ENCODE assay signal across 32 cellular contexts in the genomic region with DNA sequence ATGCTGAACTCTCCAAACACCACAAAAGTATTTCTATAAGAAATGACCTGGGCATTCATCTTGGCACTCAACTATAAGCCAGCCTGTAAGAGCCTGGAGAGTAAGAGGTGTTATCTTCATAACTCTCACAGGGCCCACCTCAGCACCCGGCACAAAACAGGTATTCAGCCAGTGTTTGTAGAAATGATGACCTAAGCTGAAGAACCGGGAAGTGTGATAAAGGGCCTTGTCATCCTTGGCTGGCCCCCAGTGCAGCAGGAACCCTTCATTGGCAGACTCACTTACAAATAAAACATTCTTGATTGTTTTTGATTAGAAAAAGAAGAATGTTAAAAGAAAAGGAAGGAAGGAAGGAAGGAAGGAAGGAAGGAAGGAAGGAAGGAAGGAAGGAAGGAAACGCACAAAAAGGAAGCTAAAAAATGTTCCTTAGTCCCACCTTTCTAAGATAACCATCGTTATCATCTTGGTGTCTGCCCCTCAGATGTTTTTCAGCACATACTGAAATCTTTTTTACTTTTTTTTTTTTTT. TPM values are rescaled to one million over a fixed set of nuclear protein-coding genes. Genes with fewer than 3 reads are reported as not detected.
DNase-seq lines count a peak whose midpoint lies in the region; ATAC-seq, FAIRE-seq and TF ChIP-seq lines count a peak whose summit lies in the region.
"Had no signal": no experiment of that assay in that cellular context is flagged by ENCODE, and none has a peak within 500 bp of the region (broad histone marks: within the 10 kb centered on the region; RNA-seq: fewer than 3 reads in every experiment).

No MANE protein-coding gene starts in this region.

- no peak for FAIRE-seq in endothelial cell of umbilical vein (lab: Jason Lieb, UNC)
- FAIRE-seq: kidney had no signal

- H3K4me2 ChIP-seq in endothelial cell of umbilical vein (ENCODE audit: insufficient read depth, low read length) = no peak overlapping the region
- H3K4me2 ChIP-seq: PC-9 had no signal

- no peak for DNase-seq in CD8-positive, alpha-beta T cell
- DNase-seq in MG63 = peak; percentile 47
- peak; percentile 15 for DNase-seq in endothelial cell of umbilical vein (ENCODE audit: low read depth, low spot score)
- DNase-seq in stimulated activated naive CD4-positive, alpha-beta T cell (lab: John Stamatoyannopoulos, UW) = no peak
- no peak for DNase-seq in glutamatergic neuron
- DNase-seq: activated CD4-positive, alpha-beta memory T cell treated with anti-CD3 and anti-CD28 coated beads for 36 hours; activated CD4-positive, CD25-positive, alpha-beta regulatory T cell treated with anti-CD3 and anti-CD28 coated beads, Interleukin-2, amount 50 U/mL, for 72 hours; activated CD8-positive, alpha-beta memory T cell treated with anti-CD3 and anti-CD28 coated beads, Interleukin-2, amount 50 U/mL, for 4 hours; activated naive CD4-positive, alpha-beta T cell treated with anti-CD3 and anti-CD28 coated beads for 36 hours; cerebellar nuclear complex; dermis blood vessel endothelial cell; DND-41; endodermal cell; esophagus squamous epithelium; foreskin keratinocyte; kidney; midbrain; MM.1S; NCI-H1417; NCI-H2029 treated with DMSO at 0.1 percent for 48 hours; NCI-H526; PC-9; SHP77; stimulated activated naive CD8-positive, alpha-beta T cell treated with anti-CD3 and anti-CD28 coated beads, Interleukin-15, amount 100 ng/mL, for 72 hours; tibial artery had no signal

- no peaks in the 10 kb centered on the region for H3K36me3 ChIP-seq in CD8-positive, alpha-beta T cell (ENCODE audit: insufficient read depth, low read length)
- H3K36me3 ChIP-seq in MG63 = no peaks in the 10 kb centered on the region
- no peaks in the 10 kb centered on the region for H3K36me3 ChIP-seq in endothelial cell of umbilical vein (ENCODE audit: control insufficient read depth in 2 of 2, extremely low read depth in 1 of 2, insufficient read depth in 2 of 2, low read length in 2 of 2)
- H3K36me3 ChIP-seq: esophagus squamous epithelium, tibial artery had no signal

- CTCF ChIA-PET in CD8-positive, alpha-beta T cell (lab: Charles Lee) = interaction anchor here (1.3 kb wide), 1 partner anchor 10 kb away, joined by 3 read pairs; no protein-coding TSS in a partner anchor
- CTCF ChIA-PET in endothelial cell of umbilical vein (lab: Charles Lee) = no interaction called here

- no TSS peak for BruUV-seq in endothelial cell of umbilical vein (replicated peaks; lab: Mats Ljungman, UMichigan)

- no peaks in the 10 kb centered on the region for H3K9me3 Mint-ChIP-seq in CD8-positive, alpha-beta T cell
- no peaks in the 10 kb centered on the region for H3K9me3 Mint-ChIP-seq in stimulated activated memory B cell treated with anti-CD40 and anti-IgM and Interleukin-4, amounts not matched to agents 10 μg/mL and 1 μg/mL and 100 μg/mL, for 72 hours
- H3K9me3 Mint-ChIP-seq in glutamatergic neuron (ENCODE audit: unreplicated experiment) = peaks cover 2% of the 10 kb centered on the region
- H3K9me3 Mint-ChIP-seq: activated CD4-positive, alpha-beta memory T cell treated with anti-CD3 and anti-CD28 coated beads for 36 hours; activated naive CD4-positive, alpha-beta T cell treated with anti-CD3 and anti-CD28 coated beads for 36 hours; activated T-helper 1 cell treated with anti-CD3 and anti-CD28 coated beads, Interleukin-12 subunit alpha, Interleukin-12 subunit beta, Interleukin-2, Interleukin-4 antibody, amounts not matched to agents 30 ng/mL and 10 ng/mL and 1 ng/mL, durations not matched to agents 14 hours and 24 hours and 36 hours; endodermal cell; natural killer cell treated with Interleukin-12 subunit alpha and Interleukin-12 subunit beta and Interleukin-15 and Interleukin-18, amount 100 ng/mL, for 72 hours; stimulated activated naive CD8-positive, alpha-beta T cell treated with anti-CD3 and anti-CD28 coated beads, Interleukin-15, amount 100 ng/mL, for 72 hours had no signal

- H3K27ac Mint-ChIP-seq in CD8-positive, alpha-beta T cell = peak overlapping the region; percentile 49
- peak overlapping the region; percentile 62 for H3K27ac Mint-ChIP-seq in stimulated activated memory B cell treated with anti-CD40 and anti-IgM and Interleukin-4, amounts not matched to agents 10 μg/mL and 1 μg/mL and 100 μg/mL, for 72 hours
- H3K27ac Mint-ChIP-seq in glutamatergic neuron (ENCODE audit: unreplicated experiment) = no peak overlapping the region
- H3K27ac Mint-ChIP-seq: activated CD4-positive, alpha-beta memory T cell treated with anti-CD3 and anti-CD28 coated beads for 36 hours; activated naive CD4-positive, alpha-beta T cell treated with anti-CD3 and anti-CD28 coated beads for 36 hours; activated T-helper 1 cell treated with anti-CD3 and anti-CD28 coated beads, Interleukin-12 subunit alpha, Interleukin-12 subunit beta, Interleukin-2, Interleukin-4 antibody, amounts not matched to agents 30 ng/mL and 10 ng/mL and 1 ng/mL, durations not matched to agents 14 hours and 24 hours and 36 hours; endodermal cell; natural killer cell treated with Interleukin-12 subunit alpha and Interleukin-12 subunit beta and Interleukin-15 and Interleukin-18, amount 100 ng/mL, for 72 hours; stimulated activated naive CD8-positive, alpha-beta T cell treated with anti-CD3 and anti-CD28 coated beads, Interleukin-15, amount 100 ng/mL, for 72 hours had no signal

- TF ChIP-seq CTCF in CD8-positive, alpha-beta T cell (IDR thresholded peaks at IDR 0.05) = no peak
- TF ChIP-seq CTCF in endothelial cell of umbilical vein (IDR thresholded peaks at IDR 0.05; ENCODE audit: extremely low read depth in 1 of 2, insufficient read depth in 1 of 2, low read depth in 1 of 2, low read length in 2 of 2) = no peak
- no peak for TF ChIP-seq CTCF in glutamatergic neuron (IDR thresholded peaks at IDR 0.05; ENCODE audit: partially characterized antibody, unreplicated experiment)

- no peaks in the 10 kb centered on the region for H3K36me3 Mint-ChIP-seq in CD8-positive, alpha-beta T cell
- H3K36me3 Mint-ChIP-seq in stimulated activated memory B cell treated with anti-CD40 and anti-IgM and Interleukin-4, amounts not matched to agents 10 μg/mL and 1 μg/mL and 100 μg/mL, for 72 hours = no peaks in the 10 kb centered on the region
- no peaks in the 10 kb centered on the region for H3K36me3 Mint-ChIP-seq in glutamatergic neuron (ENCODE audit: unreplicated experiment)
- H3K36me3 Mint-ChIP-seq: activated CD4-positive, alpha-beta memory T cell treated with anti-CD3 and anti-CD28 coated beads for 36 hours; CD14-positive monocyte; natural killer cell treated with Interleukin-12 subunit alpha and Interleukin-12 subunit beta and Interleukin-15 and Interleukin-18, amount 100 ng/mL, for 72 hours had no signal

- intact Hi-C loops in CD8-positive, alpha-beta T cell (cut with DNase I, micrococcal nuclease) = no loop called here
- intact Hi-C loops in endothelial cell of umbilical vein (cut with micrococcal nuclease) = no loop called here

- POLR2A ChIA-PET in CD8-positive, alpha-beta T cell (lab: Charles Lee) = no interaction called here
- POLR2A ChIA-PET in endothelial cell of umbilical vein (lab: Charles Lee) = no interaction called here

- H3K4me1 Mint-ChIP-seq in CD8-positive, alpha-beta T cell (ENCODE audit: low read depth) = peaks cover 33% of the 10 kb centered on the region
- peaks cover 76% of the 10 kb centered on the region for H3K4me1 Mint-ChIP-seq in stimulated activated memory B cell treated with anti-CD40 and anti-IgM and Interleukin-4, amounts not matched to agents 10 μg/mL and 1 μg/mL and 100 μg/mL, for 72 hours
- H3K4me1 Mint-ChIP-seq in glutamatergic neuron (ENCODE audit: low read depth, unreplicated experiment) = peaks cover 4% of the 10 kb centered on the region

- no peaks in the 10 kb centered on the region for H3K79me2 ChIP-seq in endothelial cell of umbilical vein (ENCODE audit: control insufficient read depth, insufficient read depth, low read length)

- ATAC-seq in CD8-positive, alpha-beta T cell = no peak
- ATAC-seq in stimulated activated memory B cell treated with anti-CD40 and anti-IgM and Interleukin-4, amounts not matched to agents 10 μg/mL and 1 μg/mL and 100 μg/mL, for 72 hours = no peak
- ATAC-seq in esophagus mucosa = no peak
- ATAC-seq: foreskin keratinocyte; HCT116; natural killer cell treated with Interleukin-12 subunit alpha and Interleukin-12 subunit beta and Interleukin-15 and Interleukin-18, amount 100 ng/mL, for 72 hours; stimulated activated naive CD8-positive, alpha-beta T cell treated with anti-CD3 and anti-CD28 coated beads, Interleukin-15, amount 100 ng/mL, for 72 hours had no signal

- no peaks in the 10 kb centered on the region for H3K27me3 Mint-ChIP-seq in CD8-positive, alpha-beta T cell (ENCODE audit: low read depth)
- H3K27me3 Mint-ChIP-seq in stimulated activated memory B cell treated with anti-CD40 and anti-IgM and Interleukin-4, amounts not matched to agents 10 μg/mL and 1 μg/mL and 100 μg/mL, for 72 hours = no peaks in the 10 kb centered on the region
- peaks cover 4% of the 10 kb centered on the region for H3K27me3 Mint-ChIP-seq in glutamatergic neuron (ENCODE audit: unreplicated experiment)
- H3K27me3 Mint-ChIP-seq: activated CD4-positive, alpha-beta memory T cell treated with anti-CD3 and anti-CD28 coated beads for 36 hours; natural killer cell treated with Interleukin-12 subunit alpha and Interleukin-12 subunit beta and Interleukin-15 and Interleukin-18, amount 100 ng/mL, for 72 hours; stimulated activated naive CD8-positive, alpha-beta T cell treated with anti-CD3 and anti-CD28 coated beads, Interleukin-15, amount 100 ng/mL, for 72 hours had no signal

- dilution Hi-C loops in endothelial cell of umbilical vein (cut with MboI; ENCODE audit: extremely low pct_ligation_motif_present, low sequenced_read_pairs) = no loop called here

- no peaks in the 10 kb centered on the region for H4K20me1 ChIP-seq in endothelial cell of umbilical vein (replicated peaks; ENCODE audit: control insufficient read depth, extremely low read depth, insufficient read depth, low read length)

- no peak overlapping the region for H3K27ac ChIP-seq in CD8-positive, alpha-beta T cell (ENCODE audit: low read depth, low read length)
- H3K27ac ChIP-seq in endothelial cell of umbilical vein (ENCODE audit: insufficient read depth, low read depth, low read length) = no peak overlapping the region
- H3K27ac ChIP-seq: esophagus squamous epithelium, foreskin keratinocyte, PC-9, tibial artery had no signal

- H3K27me3 ChIP-seq in CD8-positive, alpha-beta T cell (ENCODE audit: insufficient read depth, low read length) = no peaks in the 10 kb centered on the region
- H3K27me3 ChIP-seq in MG63 (no peaks in the 10 kb centered on the region), endothelial cell of umbilical vein (ENCODE audit: control insufficient read depth in 2 of 2, insufficient read depth in 2 of 2, low read length in 2 of 2) (peaks cover 0 to 6% of the 10 kb centered on the region in 2 experiments)
- H3K27me3 ChIP-seq: esophagus squamous epithelium, foreskin keratinocyte, tibial artery had no signal

- no peak overlapping the region for H3K9ac ChIP-seq in endothelial cell of umbilical vein (replicated peaks; ENCODE audit: extremely low read depth, insufficient read depth, low read length)

- H2AFZ ChIP-seq in endothelial cell of umbilical vein (ENCODE audit: low read depth, low read length) = no peak overlapping the region
- H2AFZ ChIP-seq: PC-9 had no signal

- no peak overlapping the region for H3K4me3 Mint-ChIP-seq in CD8-positive, alpha-beta T cell
- H3K4me3 Mint-ChIP-seq in stimulated activated memory B cell treated with anti-CD40 and anti-IgM and Interleukin-4, amounts not matched to agents 10 μg/mL and 1 μg/mL and 100 μg/mL, for 72 hours = no peak overlapping the region
- H3K4me3 Mint-ChIP-seq in glutamatergic neuron (ENCODE audit: unreplicated experiment) = no peak overlapping the region
- H3K4me3 Mint-ChIP-seq: activated CD4-positive, alpha-beta memory T cell treated with anti-CD3 and anti-CD28 coated beads for 36 hours; activated naive CD4-positive, alpha-beta T cell treated with anti-CD3 and anti-CD28 coated beads for 36 hours; activated T-helper 1 cell treated with anti-CD3 and anti-CD28 coated beads, Interleukin-12 subunit alpha, Interleukin-12 subunit beta, Interleukin-2, Interleukin-4 antibody, amounts not matched to agents 30 ng/mL and 10 ng/mL and 1 ng/mL, durations not matched to agents 14 hours and 24 hours and 36 hours; CD14-positive monocyte; endodermal cell; natural killer cell treated with Interleukin-12 subunit alpha and Interleukin-12 subunit beta and Interleukin-15 and Interleukin-18, amount 100 ng/mL, for 72 hours; stimulated activated naive CD8-positive, alpha-beta T cell treated with anti-CD3 and anti-CD28 coated beads, Interleukin-15, amount 100 ng/mL, for 72 hours had no signal

- no peak for TF ChIP-seq POLR2A in endothelial cell of umbilical vein (IDR thresholded peaks at IDR 0.05; ENCODE audit: low read depth, low read length)

- H3K9me1 ChIP-seq in endothelial cell of umbilical vein (replicated peaks; ENCODE audit: control insufficient read depth, extremely low read depth, insufficient read depth, low read length) = no peaks in the 10 kb centered on the region

- no peaks in the 10 kb centered on the region for H3K4me1 ChIP-seq in CD8-positive, alpha-beta T cell (ENCODE audit: insufficient read depth, low read length)
- H3K4me1 ChIP-seq in endothelial cell of umbilical vein (ENCODE audit: control insufficient read depth, extremely low read depth, insufficient read depth, low read length) = peaks cover 11% of the 10 kb centered on the region

- no peak overlapping the region for H3K4me3 ChIP-seq in CD8-positive, alpha-beta T cell (ENCODE audit: low read depth, low read length)
- H3K4me3 ChIP-seq in MG63 (no peak overlapping the region), endothelial cell of umbilical vein (replicated peaks in 1 of 3; ENCODE audit: insufficient read depth in 1 of 3, low read depth in 1 of 3, low read length in 3 of 3) (no peak overlapping the region)
- H3K4me3 ChIP-seq: esophagus squamous epithelium, PC-9, skin epidermis, tibial artery had no signal

- H3K9me3 ChIP-seq in CD8-positive, alpha-beta T cell (ENCODE audit: low read length) = no peaks in the 10 kb centered on the region
- H3K9me3 ChIP-seq in MG63 = no peaks in the 10 kb centered on the region
- no peaks in the 10 kb centered on the region for H3K9me3 ChIP-seq in endothelial cell of umbilical vein (replicated peaks; ENCODE audit: control insufficient read depth, insufficient read depth, low read length)
- H3K9me3 ChIP-seq: esophagus squamous epithelium, tibial artery had no signal

RNA-seq across cellular contexts. Expression of a gene that starts 52.1 kb away (rescaled TPM):
- 1 to 10 TPM; 3.3 to 5.2 TPM for total RNA-seq in CD8-positive, alpha-beta T cell
- 1.3 and 3.5 TPM in 2 replicates for total RNA-seq in MG63 (2014; rRNA removed; shearing (Covaris generic); ENCODE audit: low replicate concordance)
- total RNA-seq in endothelial cell of umbilical vein (6.7 and 7.5 TPM in 2 replicates), glutamatergic neuron (ENCODE audit: unreplicated experiment) (2.6 TPM), esophagus mucosa (9.6 TPM)
- polyA plus RNA-seq in endothelial cell of umbilical vein = 2.8 and 2.9 TPM in 2 replicates
- polyA plus RNA-seq in endothelial cell of umbilical vein (2011; cell fraction: cytosol; rRNA removed) = 1.4 and 2.5 TPM in 2 replicates
- 7.1 and 10.2 TPM in 2 replicates for polyA plus RNA-seq in endothelial cell of umbilical vein (2011; cell fraction: nucleus; rRNA removed)
- polyA plus RNA-seq in endothelial cell of umbilical vein (2012) = 0.91 and 1.9 TPM in 2 replicates
- polyA minus RNA-seq in endothelial cell of umbilical vein = 4.6 and 7.3 TPM in 2 replicates
- polyA minus RNA-seq in endothelial cell of umbilical vein (2011; cell fraction: cytosol; rRNA and poly(A)+ RNA removed) = 5.5 TPM
- 3.8 and 5.2 TPM in 2 replicates for polyA minus RNA-seq in endothelial cell of umbilical vein (2011; cell fraction: nucleus; rRNA and poly(A)+ RNA removed)

Comparison
In these comparisons a context has a peak if more than half of its experiments do, and no peak if none do; other contexts are left out.
1. DNase-seq: peak in MG63 (single experiment) and endothelial cell of umbilical vein (single experiment); none in CD8-positive, alpha-beta T cell (0 of 7), stimulated activated naive CD4-positive, alpha-beta T cell (0 of 6) and glutamatergic neuron (single experiment).